In genomic region chr15:84892786-84893307, GRCh38 we compare ENCODE assay signal across 8 cellular contexts. TPM values are rescaled to one million over a fixed set of nuclear protein-coding genes. Genes with fewer than 3 reads are reported as not detected.
"Had no signal": no experiment of that assay in that cellular context is flagged by ENCODE, and none has a peak within 500 bp of the region (broad histone marks: within the 10 kb centered on the region; RNA-seq: fewer than 3 reads in every experiment).

No MANE protein-coding gene starts in this region.

- DNase-seq: HFFc6, IMR-90, KG1 had no signal

- H3K4me3 Mint-ChIP-seq: GM23338, HFFc6 had no signal

- H3K27ac Mint-ChIP-seq: GM23338, HFFc6 had no signal

- H3K4me3 ChIP-seq: GM23338, HAP-1, K562 had no signal

- H3K9me3 ChIP-seq: HAP-1 had no signal

- H3K9me3 Mint-ChIP-seq: GM23338, HFFc6 had no signal

- H3K4me2 ChIP-seq: GM23338 had no signal

- ATAC-seq: GM23338, HCT116, K562 had no signal

- H3K4me1 ChIP-seq: HAP-1 had no signal

- H3K36me3 ChIP-seq: HAP-1 had no signal

- H2AFZ ChIP-seq: GM23338 had no signal

RNA-seq across cellular contexts. Expression of gene SLC28A1, which starts 8.4 kb away (rescaled TPM):
- total RNA-seq: GM23338, H1, HFFc6, IMR-90, K562 had no signal
- polyA plus RNA-seq: GM23338, IMR-90 had no signal
